ENCODE assay signal across 10 cellular contexts in genomic region chr1:209150114-209150513, GRCh38.
DNase-seq lines count a peak whose midpoint lies in the region; ATAC-seq, FAIRE-seq and TF ChIP-seq lines count a peak whose summit lies in the region.
"Had no signal": no experiment of that assay in that cellular context is flagged by ENCODE, and none has a peak within 500 bp of the region (broad histone marks: within the 10 kb centered on the region; RNA-seq: fewer than 3 reads in every experiment).

No MANE protein-coding gene starts in this region.

- ATAC-seq in gastroesophageal sphincter: no peak
- ATAC-seq: left colon had no signal

- H3K36me3 Mint-ChIP-seq in HFFc6 (ENCODE audit: low read depth): no peaks in the 10 kb centered on the region

- no peaks in the 10 kb centered on the region; the same call in 1 of the 2 replicates for H3K9me3 Mint-ChIP-seq in HFFc6

- H3K27me3 ChIP-seq in endothelial cell of umbilical vein (ENCODE audit: control insufficient read depth in 2 of 2, insufficient read depth in 2 of 2, low read length in 2 of 2) (no peaks in the 10 kb centered on the region), gastroesophageal sphincter (no peaks in the 10 kb centered on the region)

- intact Hi-C loops in OCI-LY7 (cut with micrococcal nuclease; ENCODE audit: unreplicated experiment): no loop called here
- intact Hi-C loops in endothelial cell of umbilical vein (cut with micrococcal nuclease): no loop called here

- H3K4me1 Mint-ChIP-seq in HFFc6 (ENCODE audit: low read depth): peaks cover under 1% of the 10 kb centered on the region; the same call in 1 of the 2 replicates

- no peak for TF ChIP-seq CTCF in OCI-LY7 (conservative IDR thresholded peaks at IDR 0.05; ENCODE audit: low read length)
- no peak for TF ChIP-seq CTCF in endothelial cell of umbilical vein (IDR thresholded peaks at IDR 0.05; ENCODE audit: extremely low read depth in 1 of 2, insufficient read depth in 1 of 2, low read depth in 1 of 2, low read length in 2 of 2)
- no peak for TF ChIP-seq CTCF in HFFc6 (IDR thresholded peaks at IDR 0.05)
- TF ChIP-seq CTCF in gastroesophageal sphincter (IDR thresholded peaks at IDR 0.05): no peak

- DNase-seq in NCI-H82 (lab: John Stamatoyannopoulos, UW) (peak; percentile 19), NCI-H82 treated with DMSO at 0.1 percent for 48 hours (lab: John Stamatoyannopoulos, UW; ENCODE audit: unreplicated experiment) (no peak), OCI-LY7 (ENCODE audit: low spot score) (peak; percentile 9), endothelial cell of umbilical vein (ENCODE audit: low read depth, low spot score) (peak; percentile 43), pulmonary artery endothelial cell (ENCODE audit: low read depth, low spot score) (peak; percentile 8), HFFc6 (no peak), nucleus accumbens (lab: John Stamatoyannopoulos, UW) (no peak)
- DNase-seq: left colon, NCI-H2029 had no signal

- FAIRE-seq in endothelial cell of umbilical vein (lab: Jason Lieb, UNC): peak; percentile 74

- CTCF ChIA-PET in OCI-LY7 (lab: Charles Lee; ENCODE audit: unreplicated experiment) (no interaction called here), endothelial cell of umbilical vein (lab: Charles Lee) (interaction anchor here (1.6 kb wide), 1 partner anchor 11 kb away, joined by 3 read pairs; no protein-coding TSS in a partner anchor)

- BruUV-seq in OCI-LY7 (replicated peaks; lab: Mats Ljungman, UMichigan) (no TSS peak), endothelial cell of umbilical vein (replicated peaks; lab: Mats Ljungman, UMichigan) (no TSS peak)

- no peak overlapping the region for H3K9ac ChIP-seq in endothelial cell of umbilical vein (replicated peaks; ENCODE audit: extremely low read depth, insufficient read depth, low read length)

- dilution Hi-C loops in endothelial cell of umbilical vein (cut with MboI; ENCODE audit: extremely low pct_ligation_motif_present, low sequenced_read_pairs): no loop called here

- no peaks in the 10 kb centered on the region for H3K9me2 ChIP-seq in OCI-LY7 (ENCODE audit: insufficient read depth, low read length)

- 9 to 26% methylated on average over 3 of the region's 3 CpGs for WGBS in gastroesophageal sphincter (ENCODE audit: low coverage in 1 of 2), 2 donors

- H3K27me3 Mint-ChIP-seq in HFFc6 (ENCODE audit: insufficient read depth): no peaks in the 10 kb centered on the region

- TF ChIP-seq EP300 in gastroesophageal sphincter (IDR thresholded peaks at IDR 0.05): no peak

- no peaks in the 10 kb centered on the region for H3K79me2 ChIP-seq in OCI-LY7 (ENCODE audit: insufficient read depth, low read depth, low read length)
- H3K79me2 ChIP-seq in endothelial cell of umbilical vein (ENCODE audit: control insufficient read depth, insufficient read depth, low read length): no peaks in the 10 kb centered on the region

- H3K27ac ChIP-seq in OCI-LY7 (ENCODE audit: low read depth, low read length, poor library complexity, severe bottlenecking) (no peak overlapping the region), endothelial cell of umbilical vein (ENCODE audit: insufficient read depth, low read depth, low read length) (no peak overlapping the region), gastroesophageal sphincter (no peak overlapping the region)

- no peak overlapping the region for H3K4me3 Mint-ChIP-seq in HFFc6

- TF ChIP-seq POLR2A in endothelial cell of umbilical vein (IDR thresholded peaks at IDR 0.05; ENCODE audit: low read depth, low read length) (no peak), gastroesophageal sphincter (IDR thresholded peaks at IDR 0.05) (no peak)

- POLR2A ChIA-PET in OCI-LY7 (lab: Charles Lee): no interaction called here
- POLR2A ChIA-PET in endothelial cell of umbilical vein (lab: Charles Lee): no interaction called here

- no peaks in the 10 kb centered on the region for H3K9me3 ChIP-seq in OCI-LY7 (ENCODE audit: low read length)
- H3K9me3 ChIP-seq in endothelial cell of umbilical vein (replicated peaks; ENCODE audit: control insufficient read depth, insufficient read depth, low read length): no peaks in the 10 kb centered on the region
- H3K9me3 ChIP-seq in gastroesophageal sphincter: no peaks in the 10 kb centered on the region

- H4K20me1 ChIP-seq in OCI-LY7 (ENCODE audit: insufficient read depth, low read length) (no peaks in the 10 kb centered on the region), endothelial cell of umbilical vein (replicated peaks; ENCODE audit: control insufficient read depth, extremely low read depth, insufficient read depth, low read length) (no peaks in the 10 kb centered on the region)

- no peak overlapping the region for H3K4me3 ChIP-seq in OCI-LY7 (ENCODE audit: low read depth, low read length, poor library complexity, severe bottlenecking)
- H3K4me3 ChIP-seq in endothelial cell of umbilical vein (replicated peaks in 1 of 3; ENCODE audit: insufficient read depth in 1 of 3, low read depth in 1 of 3, low read length in 3 of 3): no peak overlapping the region
- no peak overlapping the region for H3K4me3 ChIP-seq in gastroesophageal sphincter

- no peak overlapping the region for H3K4me2 ChIP-seq in OCI-LY7 (ENCODE audit: low read length)
- no peak overlapping the region for H3K4me2 ChIP-seq in endothelial cell of umbilical vein (ENCODE audit: insufficient read depth, low read length)

- H3K27ac Mint-ChIP-seq in HFFc6: no peak overlapping the region

- H3K36me3 ChIP-seq in OCI-LY7 (ENCODE audit: insufficient read depth, low read length): no peaks in the 10 kb centered on the region
- H3K36me3 ChIP-seq in endothelial cell of umbilical vein (ENCODE audit: control insufficient read depth in 2 of 2, extremely low read depth in 1 of 2, insufficient read depth in 2 of 2, low read length in 2 of 2): no peaks in the 10 kb centered on the region
- no peaks in the 10 kb centered on the region for H3K36me3 ChIP-seq in gastroesophageal sphincter

- H3K9me1 ChIP-seq in endothelial cell of umbilical vein (replicated peaks; ENCODE audit: control insufficient read depth, extremely low read depth, insufficient read depth, low read length): no peaks in the 10 kb centered on the region

- H2AFZ ChIP-seq in OCI-LY7 (ENCODE audit: low read length) (no peak overlapping the region), endothelial cell of umbilical vein (ENCODE audit: low read depth, low read length) (no peak overlapping the region)

- H3K4me1 ChIP-seq in OCI-LY7 (ENCODE audit: insufficient read depth, low read length, poor library complexity, severe bottlenecking) (no peaks in the 10 kb centered on the region), endothelial cell of umbilical vein (ENCODE audit: control insufficient read depth, extremely low read depth, insufficient read depth, low read length) (no peaks in the 10 kb centered on the region), gastroesophageal sphincter (no peaks in the 10 kb centered on the region)

TF ChIP-seq in endothelial cell of umbilical vein, 7 proteins besides CTCF, POLR2A, EP300 and RAD21:
- TF ChIP-seq MAX (IDR thresholded peaks at IDR 0.05; ENCODE audit: insufficient read depth, insufficient read length) (no peak), FOS (IDR thresholded peaks at IDR 0.05; ENCODE audit: borderline replicate concordance, insufficient read depth, low read length) (no peak), MYC (IDR thresholded peaks at IDR 0.05; ENCODE audit: low read depth, low read length) (no peak), GATA2 (IDR thresholded peaks at IDR 0.05; ENCODE audit: insufficient read depth, insufficient read length, low read depth, low read length) (no peak), EZH2 (IDR thresholded peaks at IDR 0.05; ENCODE audit: borderline replicate concordance, low read depth, low read length, severe bottlenecking) (no peak), POLR2AphosphoS5 (IDR thresholded peaks at IDR 0.05; ENCODE audit: insufficient read depth, low read depth, low read length) (no peak), JUN (IDR thresholded peaks at IDR 0.05; ENCODE audit: borderline replicate concordance, insufficient read depth, insufficient read length, low read depth) (no peak)

Comparison
In these comparisons a context has a peak if more than half of its experiments do, and no peak if none do; other contexts are left out.
1. DNase-seq: peak in NCI-H82 (single experiment), OCI-LY7 (single experiment), endothelial cell of umbilical vein (single experiment) and pulmonary artery endothelial cell (single experiment); none in NCI-H82 treated with DMSO at 0.1 percent for 48 hours (single experiment), HFFc6 (single experiment) and nucleus accumbens (0 of 56).